ENCODE assay signal across 32 cellular contexts in the genomic region with DNA sequence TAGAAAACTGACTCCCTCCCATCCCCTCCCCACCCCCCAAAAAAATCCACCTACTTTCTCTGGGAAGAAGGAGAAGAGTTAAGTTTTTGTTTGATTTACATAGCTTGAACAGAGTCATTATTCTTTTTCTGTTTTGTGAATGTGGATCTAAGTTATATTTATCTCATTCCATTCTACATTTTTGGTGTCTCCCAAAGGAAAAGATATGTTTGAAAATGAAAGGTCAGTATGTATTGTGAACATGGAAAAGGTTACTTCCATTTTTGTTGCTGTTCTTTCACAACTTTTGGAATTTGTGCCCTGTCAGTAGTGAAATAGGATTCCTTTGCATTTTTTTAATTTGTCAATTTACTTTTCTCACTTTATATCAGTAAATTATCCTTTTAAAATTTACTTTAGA.
"Had no signal": no experiment of that assay in that cellular context is flagged by ENCODE, and none has a peak within 500 bp of the region (broad histone marks: within the 10 kb centered on the region; RNA-seq: fewer than 3 reads in every experiment).

No MANE protein-coding gene starts in this region.

- H3K4me1 Mint-ChIP-seq: activated B cell treated with CpG ODN at 0.5 μM for 24 hours; activated CD8-positive, alpha-beta memory T cell treated with anti-CD3 and anti-CD28 coated beads, Interleukin-2, amount 10 ng/mL, durations not matched to agents 7 days and 5 days; immature natural killer cell; naive B cell; stimulated activated effector memory CD8-positive, alpha-beta T cell treated with anti-CD3 and anti-CD28 coated beads, Interleukin-12 subunit alpha, Interleukin-12 subunit beta, amount 100 ng/mL, for 72 hours had no signal

- H3K27me3 ChIP-seq: body of pancreas, cardiac muscle cell, heart left ventricle, sigmoid colon, thyroid gland had no signal

- H3K27ac Mint-ChIP-seq: activated B cell treated with CpG ODN at 0.5 μM for 24 hours; activated CD8-positive, alpha-beta memory T cell treated with anti-CD3 and anti-CD28 coated beads, Interleukin-2, amount 10 ng/mL, durations not matched to agents 7 days and 5 days; activated CD8-positive, alpha-beta T cell treated with anti-CD3 and anti-CD28 coated beads, Interleukin-2, amount 10 ng/mL, durations not matched to agents 7 days and 5 days; activated naive CD4-positive, alpha-beta T cell treated with anti-CD3 and anti-CD28 coated beads, Interleukin-2, amount 50 U/mL, for 72 hours; endodermal cell; immature natural killer cell; naive B cell; stimulated activated effector memory CD8-positive, alpha-beta T cell treated with anti-CD3 and anti-CD28 coated beads, Interleukin-12 subunit alpha, Interleukin-12 subunit beta, amount 100 ng/mL, for 72 hours; stimulated activated naive CD8-positive, alpha-beta T cell treated with anti-CD3 and anti-CD28 coated beads, Interleukin-15, Interleukin-2, amounts not matched to agents 100 ng/mL and 50 ng/mL, for 24 hours; T-helper 1 cell treated with Interleukin-12 subunit alpha and Interleukin-12 subunit beta and Interleukin-4 antibody, amounts not matched to agents 30 μg/mL and 1 μg/mL, for 36 hours had no signal

- H2AFZ ChIP-seq: parathyroid adenoma had no signal

- H3K36me3 Mint-ChIP-seq: activated CD8-positive, alpha-beta memory T cell treated with anti-CD3 and anti-CD28 coated beads, Interleukin-2, amount 10 ng/mL, durations not matched to agents 7 days and 5 days; activated naive CD4-positive, alpha-beta T cell treated with anti-CD3 and anti-CD28 coated beads, Interleukin-2, amount 50 U/mL, for 72 hours; immature natural killer cell; naive B cell; stimulated activated effector memory CD8-positive, alpha-beta T cell treated with anti-CD3 and anti-CD28 coated beads, Interleukin-12 subunit alpha, Interleukin-12 subunit beta, amount 100 ng/mL, for 72 hours had no signal

- H3K27me3 Mint-ChIP-seq: activated B cell treated with CpG ODN at 0.5 μM for 24 hours; activated CD8-positive, alpha-beta memory T cell treated with anti-CD3 and anti-CD28 coated beads, Interleukin-2, amount 10 ng/mL, durations not matched to agents 7 days and 5 days; stimulated activated naive CD8-positive, alpha-beta T cell treated with anti-CD3 and anti-CD28 coated beads, Interleukin-15, Interleukin-2, amounts not matched to agents 100 ng/mL and 50 ng/mL, for 24 hours had no signal

- H3K4me3 Mint-ChIP-seq: activated B cell treated with CpG ODN at 0.5 μM for 24 hours; activated CD8-positive, alpha-beta memory T cell treated with anti-CD3 and anti-CD28 coated beads, Interleukin-2, amount 10 ng/mL, durations not matched to agents 7 days and 5 days; activated CD8-positive, alpha-beta T cell treated with anti-CD3 and anti-CD28 coated beads, Interleukin-2, amount 10 ng/mL, durations not matched to agents 7 days and 5 days; endodermal cell; immature natural killer cell; naive B cell; stimulated activated effector memory CD8-positive, alpha-beta T cell treated with anti-CD3 and anti-CD28 coated beads, Interleukin-12 subunit alpha, Interleukin-12 subunit beta, amount 100 ng/mL, for 72 hours; stimulated activated naive CD8-positive, alpha-beta T cell treated with anti-CD3 and anti-CD28 coated beads, Interleukin-15, Interleukin-2, amounts not matched to agents 100 ng/mL and 50 ng/mL, for 24 hours; T-helper 1 cell treated with Interleukin-12 subunit alpha and Interleukin-12 subunit beta and Interleukin-4 antibody, amounts not matched to agents 30 μg/mL and 1 μg/mL, for 36 hours had no signal

- H3K9me3 Mint-ChIP-seq: activated B cell treated with CpG ODN at 0.5 μM for 24 hours; activated naive CD4-positive, alpha-beta T cell treated with anti-CD3 and anti-CD28 coated beads, Interleukin-2, amount 50 U/mL, for 72 hours; naive B cell; stimulated activated naive CD8-positive, alpha-beta T cell treated with anti-CD3 and anti-CD28 coated beads, Interleukin-15, Interleukin-2, amounts not matched to agents 100 ng/mL and 50 ng/mL, for 24 hours; T-helper 1 cell treated with Interleukin-12 subunit alpha and Interleukin-12 subunit beta and Interleukin-4 antibody, amounts not matched to agents 30 μg/mL and 1 μg/mL, for 36 hours had no signal

- DNase-seq: activated B cell treated with CpG ODN at 0.5 μM for 24 hours; activated CD8-positive, alpha-beta memory T cell treated with anti-CD3 and anti-CD28 coated beads, Interleukin-2, amount 10 ng/mL, durations not matched to agents 7 days and 5 days; activated CD8-positive, alpha-beta T cell treated with anti-CD3 and anti-CD28 coated beads, Interleukin-2, amount 10 ng/mL, durations not matched to agents 7 days and 5 days; activated naive CD4-positive, alpha-beta T cell; activated T-cell treated with anti-CD3 and anti-CD28 coated beads, Interleukin-2, amount 50 U/mL, for 48 hours; anterior cingulate cortex; body of pancreas; cerebellar nuclear complex; cortex of kidney; endodermal cell; foreskin fibroblast; heart left ventricle; hypothalamus; immature natural killer cell; kidney; left colon; mammary epithelial cell; naive B cell; psoas muscle; sigmoid colon; small intestine; stimulated activated CD4-positive, alpha-beta T cell treated with anti-CD3 and anti-CD28 coated beads, Interleukin-4, amount 100 ng/mL, for 24 hours; SW 1271; T1000; thyroid gland had no signal

- H3K79me2 ChIP-seq: parathyroid adenoma had no signal

- H3K9me3 ChIP-seq: body of pancreas, psoas muscle, sigmoid colon, thyroid gland had no signal

- H3K27ac ChIP-seq: body of pancreas, cardiac muscle cell, heart left ventricle, parathyroid adenoma, psoas muscle, thyroid gland had no signal

- ATAC-seq: activated CD8-positive, alpha-beta memory T cell treated with anti-CD3 and anti-CD28 coated beads, Interleukin-2, amount 10 ng/mL, durations not matched to agents 7 days and 5 days; activated CD8-positive, alpha-beta T cell treated with anti-CD3 and anti-CD28 coated beads, Interleukin-2, amount 10 ng/mL, durations not matched to agents 7 days and 5 days; activated naive CD4-positive, alpha-beta T cell treated with anti-CD3 and anti-CD28 coated beads, Interleukin-2, amount 50 U/mL, for 72 hours; body of pancreas; esophagus mucosa; heart left ventricle; left colon; psoas muscle; stimulated activated effector memory CD8-positive, alpha-beta T cell treated with anti-CD3 and anti-CD28 coated beads, Interleukin-12 subunit alpha, Interleukin-12 subunit beta, amount 100 ng/mL, for 72 hours had no signal

- H3K4me1 ChIP-seq: body of pancreas, heart left ventricle, parathyroid adenoma, psoas muscle, thyroid gland had no signal

- H3K36me3 ChIP-seq: cardiac muscle cell, heart left ventricle, sigmoid colon, thyroid gland had no signal

- H3K4me3 ChIP-seq: body of pancreas, cardiac muscle cell, heart left ventricle, psoas muscle, sigmoid colon, thyroid gland had no signal

- H3K9ac ChIP-seq: parathyroid adenoma had no signal
